Comparison of ENCODE assay signal across 9 cellular contexts in genomic region chr13:79385694-79386093, GRCh38. TPM values are rescaled to one million over a fixed set of nuclear protein-coding genes. Genes with fewer than 3 reads are reported as not detected.
DNase-seq lines count a peak whose midpoint lies in the region; ATAC-seq and TF ChIP-seq lines count a peak whose summit lies in the region.
"Had no signal": no experiment of that assay in that cellular context is flagged by ENCODE, and none has a peak within 500 bp of the region (broad histone marks: within the 10 kb centered on the region; RNA-seq: fewer than 3 reads in every experiment).

No MANE protein-coding gene starts in this region.

- no peaks in the 10 kb centered on the region for H3K36me3 ChIP-seq in psoas muscle (ENCODE audit: insufficient read depth in 1 of 2, low read depth in 1 of 2)

- peaks cover 35% of the 10 kb centered on the region for H3K4me1 Mint-ChIP-seq in T-helper 17 cell

- no peak overlapping the region for H3K4me3 ChIP-seq in psoas muscle

- no peaks in the 10 kb centered on the region for H3K9me3 ChIP-seq in T-helper 17 cell (ENCODE audit: control insufficient read depth, low read length, poor library complexity, severe bottlenecking)
- H3K9me3 ChIP-seq in psoas muscle = no peaks in the 10 kb centered on the region

- H3K4me3 Mint-ChIP-seq in T-helper 17 cell = no peak overlapping the region

- intact Hi-C loops in psoas muscle (cut with DNase I) = no loop called here

- TF ChIP-seq CTCF in psoas muscle (IDR thresholded peaks at IDR 0.05) = no peak

- H3K27ac ChIP-seq in psoas muscle = peak overlapping the region; percentile 47

- DNase-seq in CD1c-positive myeloid dendritic cell (ENCODE audit: extremely low spot score) (peak; percentile 65), T-helper 17 cell (no peak), psoas muscle (no peak), NCI-H2227 (lab: John Stamatoyannopoulos, UW; ENCODE audit: unreplicated experiment) (no peak), COLO668 (lab: John Stamatoyannopoulos, UW; ENCODE audit: unreplicated experiment) (no peak), ecto neural progenitor cell (ENCODE audit: low spot score) (no peak)

- peak; percentile 91 for ATAC-seq in GM19025 (IDR thresholded peaks at IDR 0.05; ENCODE audit: low read depth, unreplicated experiment)
- ATAC-seq in HG03060 (IDR thresholded peaks at IDR 0.05; ENCODE audit: low read depth, unreplicated experiment) = peak; percentile 92
- ATAC-seq in T-helper 17 cell = peak; percentile 63
- peak; percentile 84 to 94 (median 90) for ATAC-seq in psoas muscle

- no peak overlapping the region for H3K27ac Mint-ChIP-seq in T-helper 17 cell

- H3K36me3 Mint-ChIP-seq in T-helper 17 cell (ENCODE audit: low read depth) = peaks cover 4% of the 10 kb centered on the region

- peaks cover 57% of the 10 kb centered on the region for H3K4me1 ChIP-seq in psoas muscle

- 0 to 23% (median 4%) methylated on average over 1 of the region's 1 CpG for WGBS in psoas muscle, 3 donors

- no peaks in the 10 kb centered on the region for H3K27me3 ChIP-seq in psoas muscle (ENCODE audit: insufficient read depth in 3 of 3, low read length in 2 of 3)

- H3K27me3 Mint-ChIP-seq in T-helper 17 cell = no peaks in the 10 kb centered on the region
- H3K27me3 Mint-ChIP-seq: activated naive CD8-positive, alpha-beta T cell had no signal

RNA-seq across cellular contexts. Expression of gene RBM26, which starts 20.4 kb away (rescaled TPM):
- total RNA-seq in T-helper 17 cell = 10 to 100 TPM; 61.8 to 64.6 TPM
- total RNA-seq in psoas muscle = 10 to 100 TPM; 21.4 to 36.5 (median 25.6) TPM
- 10 to 100 TPM in 2 of 3 donors, 1 to 10 TPM in 1; 9.6 to 23.7 (median 17.0) TPM for polyA plus RNA-seq in psoas muscle
